ENCODE assay signal across 7 cellular contexts in genomic region chr10:48655426-48656240, GRCh38. TPM values are rescaled to one million over a fixed set of nuclear protein-coding genes. Genes with fewer than 3 reads are reported as not detected.
DNase-seq lines count a peak whose midpoint lies in the region; ATAC-seq and TF ChIP-seq lines count a peak whose summit lies in the region.

No MANE protein-coding gene starts in this region.

- no peak for TF ChIP-seq EP300 in suprapubic skin (IDR thresholded peaks at IDR 0.05)

- in situ Hi-C loops in GM23248 (cut with MboI), result loop anchor here (10.0 to 25.0 kb wide), 2 partner anchors 291 to 507 kb away; no protein-coding TSS in a partner anchor

- DNase-seq in GM03348 (ENCODE audit: low spot score), result peak; percentile 85
- DNase-seq in GM23248, result peak; percentile 94
- DNase-seq in NCI-H69 (lab: John Stamatoyannopoulos, UW), result peak; percentile 71
- peak; percentile 47 for DNase-seq in colonic mucosa
- DNase-seq in suprapubic skin (ENCODE audit: low spot score in 2 of 2), result peak in 1 of 2 donors; percentile 74

- H2AFZ ChIP-seq in GM23248, result peak overlapping the region; percentile 72

- intact Hi-C loops in colonic mucosa (cut with DNase I), result loop anchor here (5.0 to 10.0 kb wide), 3 partner anchors 293 to 859 kb away; no protein-coding TSS in a partner anchor

- H4K20me1 ChIP-seq in GM23248 (ENCODE audit: insufficient read depth), result no peaks in the 10 kb centered on the region

- H3K27ac ChIP-seq in GM23248 (peak overlapping the region; percentile 73), colonic mucosa (no peak overlapping the region), liver (ENCODE audit: low read depth in 1 of 2, low read length in 2 of 2) (peak overlapping the region in 1 of 2 donors; percentile 78), suprapubic skin (no peak overlapping the region)

- TF ChIP-seq POLR2A in suprapubic skin (IDR thresholded peaks at IDR 0.05), result no peak

- no peaks in the 10 kb centered on the region for H3F3A ChIP-seq in GM23248 (ENCODE audit: insufficient read depth)

- H3K9me2 ChIP-seq in GM23248 (ENCODE audit: insufficient read depth), result no peaks in the 10 kb centered on the region

- H3K4me3 ChIP-seq in GM23248, result peak overlapping the region; percentile 74
- peak overlapping the region; percentile 38 for H3K4me3 ChIP-seq in colonic mucosa
- H3K4me3 ChIP-seq in liver (ENCODE audit: low read depth in 1 of 3, low read length in 3 of 3), result peak overlapping the region in 2 of 3 donors; percentile 28 to 61
- peak overlapping the region; percentile 44 for H3K4me3 ChIP-seq in suprapubic skin

- H3K4me2 ChIP-seq in GM23248 (ENCODE audit: unreplicated experiment), result peak overlapping the region; percentile 76

- H3K27me3 ChIP-seq in GM23248 (replicated peaks; ENCODE audit: insufficient read depth), result no peaks in the 10 kb centered on the region
- H3K27me3 ChIP-seq in colonic mucosa, result no peaks in the 10 kb centered on the region
- peaks cover 0 to 3% (median 0%) of the 10 kb centered on the region in 4 donors for H3K27me3 ChIP-seq in liver (ENCODE audit: control insufficient read depth in 4 of 4, insufficient read depth in 4 of 4, low read length in 3 of 4)
- peaks cover 21% of the 10 kb centered on the region for H3K27me3 ChIP-seq in suprapubic skin

- no peak for ATAC-seq in GM18520 (IDR thresholded peaks at IDR 0.05; ENCODE audit: unreplicated experiment)

- H3K9ac ChIP-seq in GM23248 (peak overlapping the region; percentile 87), colonic mucosa (ENCODE audit: low read depth in 2 of 2, low read length in 2 of 2) (peak overlapping the region; percentile 9 to 63), liver (ENCODE audit: low read depth in 1 of 2, low read length in 2 of 2) (peak overlapping the region in 1 of 2 donors; percentile 2)

- peaks cover 26% of the 10 kb centered on the region for H3K79me2 ChIP-seq in GM23248 (ENCODE audit: insufficient read depth)

- 0 to 1% methylated on average over 44 to 47 of the region's 55 CpGs for WGBS in GM23248 (ENCODE audit: low coverage in 1 of 2, low lambda C conversion rate in 2 of 2, missing lambda C conversion rate in 2 of 2), 2 experiments
- WGBS in liver, result 12% methylated on average over 55 of the region's 55 CpGs
- 3% methylated on average over 11 of the region's 55 CpGs for WGBS in suprapubic skin

- TF ChIP-seq CTCF in colonic mucosa (IDR thresholded peaks at IDR 0.05) (no peak), liver (IDR thresholded peaks at IDR 0.05; ENCODE audit: low read depth, low read length, missing input control) (no peak), suprapubic skin (IDR thresholded peaks at IDR 0.05) (no peak)

- H3K36me3 ChIP-seq in GM23248 (ENCODE audit: low read depth) (no peaks in the 10 kb centered on the region), colonic mucosa (no peaks in the 10 kb centered on the region), liver (ENCODE audit: control insufficient read depth in 4 of 4, insufficient read depth in 3 of 4, low read depth in 1 of 4, low read length in 3 of 4) (no peaks in the 10 kb centered on the region), suprapubic skin (no peaks in the 10 kb centered on the region)

- no peaks in the 10 kb centered on the region for H3K9me3 ChIP-seq in GM23248 (ENCODE audit: low read depth)
- no peaks in the 10 kb centered on the region for H3K9me3 ChIP-seq in colonic mucosa
- H3K9me3 ChIP-seq in liver (ENCODE audit: control insufficient read depth in 4 of 4, low read length in 3 of 4), result no peaks in the 10 kb centered on the region
- H3K9me3 ChIP-seq in suprapubic skin, result no peaks in the 10 kb centered on the region

- TF ChIP-seq RAD21 in liver (IDR thresholded peaks at IDR 0.05), result no peak

- H3K4me1 ChIP-seq in GM23248 (ENCODE audit: insufficient read depth) (peaks cover 11% of the 10 kb centered on the region; the same call in 1 of the 2 replicates), colonic mucosa (no peaks in the 10 kb centered on the region), liver (ENCODE audit: control insufficient read depth in 4 of 4, insufficient read depth in 4 of 4, low read length in 3 of 4) (peaks cover 3 to 16% (median 10%) of the 10 kb centered on the region in 4 donors), suprapubic skin (peaks cover 19% of the 10 kb centered on the region)

TF ChIP-seq in liver, 16 proteins besides CTCF, POLR2A, EP300 and RAD21:
- peak; percentile 1 to 54 for TF ChIP-seq HNF4A (conservative IDR thresholded peaks at IDR 0.05)
- TF ChIP-seq JUND (IDR thresholded peaks at IDR 0.05), result peak in 1 of 2 donors; percentile 57
- peak; percentile 15 for TF ChIP-seq REST (IDR thresholded peaks at IDR 0.05)
- no peak for TF ChIP-seq TAF1 (conservative IDR thresholded peaks at IDR 0.05)
- peak; percentile 69 to 84 for TF ChIP-seq RXRA (IDR thresholded peaks at IDR 0.05)
- TF ChIP-seq, protein P1, sequence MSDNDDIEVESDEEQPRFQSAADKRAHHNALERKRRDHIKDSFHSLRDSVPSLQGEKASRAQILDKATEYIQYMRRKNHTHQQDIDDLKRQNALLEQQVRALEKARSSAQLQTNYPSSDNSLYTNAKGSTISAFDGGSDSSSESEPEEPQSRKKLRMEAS (IDR thresholded peaks at IDR 0.05), result no peak
- peak in 1 of 2 donors; percentile 27 for TF ChIP-seq EGR1 (IDR thresholded peaks at IDR 0.05; ENCODE audit: low read depth in 2 of 2)
- peak; percentile 50 for TF ChIP-seq SP1 (IDR thresholded peaks at IDR 0.05)

RNA-seq across cellular contexts. Expression of gene WDFY4, which starts 29.0 kb away (rescaled TPM):
- total RNA-seq in GM23248 (2014; rRNA removed; shearing (Covaris generic)), result not detected in 2 replicates
- polyA plus RNA-seq in GM23248 (2016; fragmentation: Nextera tagmentation; extraction: Ambion mirVana) (0.05 TPM in 1 of 2 replicates, not detected in the other), liver (under 1 TPM; 0.57 to 0.83 TPM)
- total RNA-seq in colonic mucosa (1 to 10 TPM; 1.5 to 1.6 TPM), liver (1 to 10 TPM; 3.3 to 7.1 TPM), suprapubic skin (1 to 10 TPM in 2 of 4 donors, under 1 TPM in 2; 0.57 to 2.9 (median 1.0) TPM)

RNA-seq across cellular contexts. Expression of gene ARHGAP22, which starts 50.8 kb away (rescaled TPM):
- total RNA-seq in GM23248 (2014; rRNA removed; shearing (Covaris generic)), result 44.4 and 46.0 TPM in 2 replicates
- polyA plus RNA-seq in GM23248 (2016; fragmentation: Nextera tagmentation; extraction: Ambion mirVana) (41.9 and 42.4 TPM in 2 replicates), liver (under 1 TPM; 0.23 to 0.49 TPM)
- total RNA-seq in colonic mucosa (1 to 10 TPM in 1 of 2 donors, under 1 TPM in 1; 0.86 to 1.6 TPM), liver (1 to 10 TPM in 1 of 2 donors, under 1 TPM in 1; 0.59 to 2.3 TPM), suprapubic skin (1 to 10 TPM in 3 of 4 donors, under 1 TPM in 1; 0.98 to 7.2 (median 2.2) TPM)
